Comparison of ENCODE assay signal across 1 cellular context in the genomic region with DNA sequence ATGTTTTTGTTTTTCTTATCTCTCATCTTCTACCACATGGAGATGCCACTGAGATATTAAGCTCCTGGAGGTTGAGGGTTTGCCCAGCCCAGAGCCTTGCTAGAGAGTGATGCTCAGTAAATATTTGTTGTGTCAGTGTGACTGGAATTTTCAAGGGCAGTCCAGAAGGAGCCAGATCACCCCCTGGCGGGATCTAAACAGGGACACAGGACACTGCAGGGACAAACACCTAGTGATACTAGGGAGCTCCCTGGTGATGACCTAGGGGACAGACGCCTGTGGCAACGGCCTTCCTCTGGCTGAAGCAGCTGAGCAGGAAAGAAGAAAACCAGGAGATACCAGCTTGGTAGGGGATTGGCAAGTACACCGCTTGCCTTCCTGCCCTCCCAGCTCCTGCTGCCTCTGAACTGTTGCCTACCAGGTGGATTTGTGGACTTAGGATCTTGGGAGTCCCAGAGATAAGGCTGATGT.
TF ChIP-seq lines count a peak whose summit lies in the region.

No MANE protein-coding gene starts in this region.

TF ChIP-seq in HepG2, 621 proteins besides CTCF, POLR2A, EP300 and RAD21 (continued from another document and continues in another):
- TF ChIP-seq, protein P1, sequence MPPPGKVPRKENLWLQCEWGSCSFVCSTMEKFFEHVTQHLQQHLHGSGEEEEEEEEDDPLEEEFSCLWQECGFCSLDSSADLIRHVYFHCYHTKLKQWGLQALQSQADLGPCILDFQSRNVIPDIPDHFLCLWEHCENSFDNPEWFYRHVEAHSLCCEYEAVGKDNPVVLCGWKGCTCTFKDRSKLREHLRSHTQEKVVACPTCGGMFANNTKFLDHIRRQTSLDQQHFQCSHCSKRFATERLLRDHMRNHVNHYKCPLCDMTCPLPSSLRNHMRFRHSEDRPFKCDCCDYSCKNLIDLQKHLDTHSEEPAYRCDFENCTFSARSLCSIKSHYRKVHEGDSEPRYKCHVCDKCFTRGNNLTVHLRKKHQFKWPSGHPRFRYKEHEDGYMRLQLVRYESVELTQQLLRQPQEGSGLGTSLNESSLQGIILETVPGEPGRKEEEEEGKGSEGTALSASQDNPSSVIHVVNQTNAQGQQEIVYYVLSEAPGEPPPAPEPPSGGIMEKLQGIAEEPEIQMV (CRISPR knock-in tag; IDR thresholded peaks at IDR 0.05; ENCODE audit: low read depth): peak; percentile 56; the same call in 1 of the 2 replicates
- TF ChIP-seq KMT2A (CRISPR knock-in tag; IDR thresholded peaks at IDR 0.05) (peak; percentile 44; the same call in 1 of the 2 replicates), SMARCE1 (IDR thresholded peaks at IDR 0.05; ENCODE audit: borderline replicate concordance) (no peak), ZNF331 (CRISPR knock-in tag; IDR thresholded peaks at IDR 0.05) (peak; percentile 62; the same call in 1 of the 2 replicates), ZSCAN9 (CRISPR knock-in tag; IDR thresholded peaks at IDR 0.05; ENCODE audit: borderline replicate concordance) (peak; percentile 74; the same call in 1 of the 2 replicates), ZNF614 (CRISPR knock-in tag; IDR thresholded peaks at IDR 0.05; ENCODE audit: borderline replicate concordance) (peak; percentile 74), MYNN (CRISPR knock-in tag; IDR thresholded peaks at IDR 0.05; ENCODE audit: low read depth) (no peak), SOX6 (IDR thresholded peaks at IDR 0.05) (no peak), SOX6 (CRISPR knock-in tag; IDR thresholded peaks at IDR 0.05) (peak; percentile 69), ZNF788 (CRISPR knock-in tag; IDR thresholded peaks at IDR 0.05; ENCODE audit: borderline replicate concordance) (peak; percentile 52; the same call in 1 of the 2 replicates), JUN (CRISPR knock-in tag; IDR thresholded peaks at IDR 0.05) (peak; percentile 41; the same call in 1 of the 2 replicates), KLF12 (CRISPR knock-in tag; IDR thresholded peaks at IDR 0.05; ENCODE audit: borderline replicate concordance) (no peak), MXI1 (IDR thresholded peaks at IDR 0.05; ENCODE audit: borderline replicate concordance, low read depth, low read length) (peak; percentile 18; the same call in 1 of the 3 replicates), ZSCAN20 (CRISPR knock-in tag; IDR thresholded peaks at IDR 0.05; ENCODE audit: borderline replicate concordance) (0 out of 2 replicates have a peak, but pooled peaks have one; percentile 60), PHF21A (CRISPR knock-in tag; IDR thresholded peaks at IDR 0.05) (peak; percentile 71; the same call in 1 of the 2 replicates), TBX2 (CRISPR knock-in tag; IDR thresholded peaks at IDR 0.05; ENCODE audit: borderline replicate concordance) (peak; percentile 88), ZFP36L2 (CRISPR knock-in tag; IDR thresholded peaks at IDR 0.05) (no peak), POGZ (CRISPR knock-in tag; IDR thresholded peaks at IDR 0.05) (no peak), ZNF335 (CRISPR knock-in tag; IDR thresholded peaks at IDR 0.05) (peak; percentile 53; the same call in 1 of the 2 replicates), RXRB (CRISPR knock-in tag; IDR thresholded peaks at IDR 0.05; ENCODE audit: borderline replicate concordance) (peak; percentile 84), RFX5 (IDR thresholded peaks at IDR 0.05; ENCODE audit: low read depth, low read length) (no peak), MIXL1 (CRISPR knock-in tag; IDR thresholded peaks at IDR 0.05) (peak; percentile 84), KDM4B (CRISPR knock-in tag; IDR thresholded peaks at IDR 0.05) (peak; percentile 86), ZBTB38 (CRISPR knock-in tag; IDR thresholded peaks at IDR 0.05) (peak; percentile 53; the same call in 1 of the 2 replicates)
- TF ChIP-seq, protein P2, sequence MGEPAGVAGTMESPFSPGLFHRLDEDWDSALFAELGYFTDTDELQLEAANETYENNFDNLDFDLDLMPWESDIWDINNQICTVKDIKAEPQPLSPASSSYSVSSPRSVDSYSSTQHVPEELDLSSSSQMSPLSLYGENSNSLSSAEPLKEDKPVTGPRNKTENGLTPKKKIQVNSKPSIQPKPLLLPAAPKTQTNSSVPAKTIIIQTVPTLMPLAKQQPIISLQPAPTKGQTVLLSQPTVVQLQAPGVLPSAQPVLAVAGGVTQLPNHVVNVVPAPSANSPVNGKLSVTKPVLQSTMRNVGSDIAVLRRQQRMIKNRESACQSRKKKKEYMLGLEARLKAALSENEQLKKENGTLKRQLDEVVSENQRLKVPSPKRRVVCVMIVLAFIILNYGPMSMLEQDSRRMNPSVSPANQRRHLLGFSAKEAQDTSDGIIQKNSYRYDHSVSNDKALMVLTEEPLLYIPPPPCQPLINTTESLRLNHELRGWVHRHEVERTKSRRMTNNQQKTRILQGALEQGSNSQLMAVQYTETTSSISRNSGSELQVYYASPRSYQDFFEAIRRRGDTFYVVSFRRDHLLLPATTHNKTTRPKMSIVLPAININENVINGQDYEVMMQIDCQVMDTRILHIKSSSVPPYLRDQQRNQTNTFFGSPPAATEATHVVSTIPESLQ (CRISPR knock-in tag; conservative IDR thresholded peaks at IDR 0.05): 0 out of 2 replicates have a peak, but pooled peaks have one; percentile 59
- TF ChIP-seq, protein P3, sequence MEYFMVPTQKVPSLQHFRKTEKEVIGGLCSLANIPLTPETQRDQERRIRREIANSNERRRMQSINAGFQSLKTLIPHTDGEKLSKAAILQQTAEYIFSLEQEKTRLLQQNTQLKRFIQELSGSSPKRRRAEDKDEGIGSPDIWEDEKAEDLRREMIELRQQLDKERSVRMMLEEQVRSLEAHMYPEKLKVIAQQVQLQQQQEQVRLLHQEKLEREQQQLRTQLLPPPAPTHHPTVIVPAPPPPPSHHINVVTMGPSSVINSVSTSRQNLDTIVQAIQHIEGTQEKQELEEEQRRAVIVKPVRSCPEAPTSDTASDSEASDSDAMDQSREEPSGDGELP (IDR thresholded peaks at IDR 0.05; ENCODE audit: borderline replicate concordance, low read depth): peak; percentile 62; the same call in 1 of the 2 replicates
- TF ChIP-seq, protein P4, sequence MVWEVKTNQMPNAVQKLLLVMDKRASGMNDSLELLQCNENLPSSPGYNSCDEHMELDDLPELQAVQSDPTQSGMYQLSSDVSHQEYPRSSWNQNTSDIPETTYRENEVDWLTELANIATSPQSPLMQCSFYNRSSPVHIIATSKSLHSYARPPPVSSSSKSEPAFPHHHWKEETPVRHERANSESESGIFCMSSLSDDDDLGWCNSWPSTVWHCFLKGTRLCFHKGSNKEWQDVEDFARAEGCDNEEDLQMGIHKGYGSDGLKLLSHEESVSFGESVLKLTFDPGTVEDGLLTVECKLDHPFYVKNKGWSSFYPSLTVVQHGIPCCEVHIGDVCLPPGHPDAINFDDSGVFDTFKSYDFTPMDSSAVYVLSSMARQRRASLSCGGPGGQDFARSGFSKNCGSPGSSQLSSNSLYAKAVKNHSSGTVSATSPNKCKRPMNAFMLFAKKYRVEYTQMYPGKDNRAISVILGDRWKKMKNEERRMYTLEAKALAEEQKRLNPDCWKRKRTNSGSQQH (CRISPR knock-in tag; IDR thresholded peaks at IDR 0.05; ENCODE audit: low read depth): 0 out of 2 replicates have a peak, but pooled peaks have one; percentile 60
- TF ChIP-seq, protein P5, sequence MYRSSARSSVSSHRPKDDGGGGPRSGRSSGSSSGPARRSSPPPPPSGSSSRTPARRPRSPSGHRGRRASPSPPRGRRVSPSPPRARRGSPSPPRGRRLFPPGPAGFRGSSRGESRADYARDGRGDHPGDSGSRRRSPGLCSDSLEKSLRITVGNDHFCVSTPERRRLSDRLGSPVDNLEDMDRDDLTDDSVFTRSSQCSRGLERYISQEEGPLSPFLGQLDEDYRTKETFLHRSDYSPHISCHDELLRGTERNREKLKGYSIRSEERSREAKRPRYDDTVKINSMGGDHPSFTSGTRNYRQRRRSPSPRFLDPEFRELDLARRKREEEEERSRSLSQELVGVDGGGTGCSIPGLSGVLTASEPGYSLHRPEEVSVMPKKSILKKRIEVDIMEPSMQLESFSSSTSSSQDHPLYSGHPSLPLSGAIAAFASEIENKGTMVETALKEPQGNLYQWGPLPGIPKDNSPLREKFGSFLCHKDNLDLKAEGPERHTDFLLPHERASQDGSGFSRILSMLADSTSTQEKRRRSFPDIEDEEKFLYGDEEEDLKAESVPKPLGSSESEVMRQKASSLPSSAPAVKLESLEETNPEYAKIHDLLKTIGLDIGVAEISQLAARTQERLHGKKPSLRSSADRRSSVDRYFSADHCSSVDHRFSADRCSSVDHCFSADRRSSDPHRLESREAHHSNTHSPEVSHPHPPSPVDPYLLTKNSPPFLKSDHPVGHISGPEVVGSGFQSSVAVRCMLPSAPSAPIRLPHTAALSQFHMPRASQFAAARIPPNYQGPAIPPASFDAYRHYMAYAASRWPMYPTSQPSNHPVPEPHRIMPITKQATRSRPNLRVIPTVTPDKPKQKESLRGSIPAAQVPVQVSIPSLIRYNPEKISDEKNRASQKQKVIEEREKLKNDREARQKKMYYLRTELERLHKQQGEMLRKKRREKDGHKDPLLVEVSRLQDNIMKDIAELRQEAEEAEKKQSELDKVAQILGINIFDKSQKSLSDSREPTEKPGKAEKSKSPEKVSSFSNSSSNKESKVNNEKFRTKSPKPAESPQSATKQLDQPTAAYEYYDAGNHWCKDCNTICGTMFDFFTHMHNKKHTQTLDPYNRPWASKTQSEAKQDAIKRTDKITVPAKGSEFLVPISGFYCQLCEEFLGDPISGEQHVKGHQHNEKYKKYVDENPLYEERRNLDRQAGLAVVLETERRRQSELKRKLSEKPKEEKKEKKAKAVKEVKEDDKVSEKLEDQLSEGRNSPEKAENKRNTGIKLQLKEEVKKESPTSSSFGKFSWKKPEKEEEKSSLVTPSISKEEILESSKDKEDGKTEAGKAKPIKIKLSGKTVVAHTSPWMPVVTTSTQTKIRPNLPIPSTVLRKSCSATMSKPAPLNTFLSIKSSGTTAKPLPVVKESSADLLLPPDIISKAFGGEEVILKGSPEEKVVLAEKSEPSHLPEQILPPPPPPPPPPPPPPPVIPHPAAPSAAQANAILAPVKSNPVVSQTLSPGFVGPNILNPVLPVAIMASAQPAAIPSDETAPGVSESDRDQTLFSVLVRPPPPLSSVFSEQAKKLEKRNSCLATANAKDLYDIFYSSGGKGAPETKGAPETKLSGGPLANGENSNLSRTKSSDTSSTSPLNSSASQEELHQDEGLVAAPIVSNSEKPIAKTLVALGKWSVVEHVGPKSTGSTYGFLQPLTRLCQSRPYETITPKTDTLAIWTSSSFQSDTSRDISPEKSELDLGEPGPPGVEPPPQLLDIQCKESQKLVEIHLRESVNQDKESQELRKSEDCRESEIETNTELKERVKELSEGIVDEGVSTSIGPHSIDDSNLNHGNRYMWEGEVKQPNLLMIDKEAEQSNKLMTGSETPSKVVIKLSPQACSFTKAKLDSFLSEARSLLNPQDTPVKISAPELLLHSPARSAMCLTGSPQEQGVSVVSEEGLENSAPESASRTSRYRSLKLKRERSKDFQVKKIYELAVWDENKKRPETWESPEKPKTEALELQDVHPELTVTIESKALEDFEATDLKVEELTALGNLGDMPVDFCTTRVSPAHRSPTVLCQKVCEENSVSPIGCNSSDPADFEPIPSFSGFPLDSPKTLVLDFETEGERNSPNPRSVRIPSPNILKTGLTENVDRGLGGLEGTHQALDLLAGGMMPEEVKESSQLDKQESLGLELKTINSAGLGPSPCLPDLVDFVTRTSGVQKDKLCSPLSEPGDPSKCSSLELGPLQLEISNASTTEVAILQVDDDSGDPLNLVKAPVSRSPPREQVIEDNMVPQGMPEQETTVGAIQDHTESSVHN (CRISPR knock-in tag; IDR thresholded peaks at IDR 0.05): no peak
- TF ChIP-seq, protein P6, sequence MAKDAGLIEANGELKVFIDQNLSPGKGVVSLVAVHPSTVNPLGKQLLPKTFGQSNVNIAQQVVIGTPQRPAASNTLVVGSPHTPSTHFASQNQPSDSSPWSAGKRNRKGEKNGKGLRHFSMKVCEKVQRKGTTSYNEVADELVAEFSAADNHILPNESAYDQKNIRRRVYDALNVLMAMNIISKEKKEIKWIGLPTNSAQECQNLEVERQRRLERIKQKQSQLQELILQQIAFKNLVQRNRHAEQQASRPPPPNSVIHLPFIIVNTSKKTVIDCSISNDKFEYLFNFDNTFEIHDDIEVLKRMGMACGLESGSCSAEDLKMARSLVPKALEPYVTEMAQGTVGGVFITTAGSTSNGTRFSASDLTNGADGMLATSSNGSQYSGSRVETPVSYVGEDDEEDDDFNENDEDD (CRISPR knock-in tag; IDR thresholded peaks at IDR 0.05; ENCODE audit: borderline replicate concordance): peak; percentile 37; the same call in 1 of the 2 replicates
- TF ChIP-seq, protein P7, sequence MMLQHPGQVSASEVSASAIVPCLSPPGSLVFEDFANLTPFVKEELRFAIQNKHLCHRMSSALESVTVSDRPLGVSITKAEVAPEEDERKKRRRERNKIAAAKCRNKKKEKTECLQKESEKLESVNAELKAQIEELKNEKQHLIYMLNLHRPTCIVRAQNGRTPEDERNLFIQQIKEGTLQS (CRISPR knock-in tag; IDR thresholded peaks at IDR 0.05): 0 out of 2 replicates have a peak, but pooled peaks have one; percentile 27
- TF ChIP-seq, protein P8, sequence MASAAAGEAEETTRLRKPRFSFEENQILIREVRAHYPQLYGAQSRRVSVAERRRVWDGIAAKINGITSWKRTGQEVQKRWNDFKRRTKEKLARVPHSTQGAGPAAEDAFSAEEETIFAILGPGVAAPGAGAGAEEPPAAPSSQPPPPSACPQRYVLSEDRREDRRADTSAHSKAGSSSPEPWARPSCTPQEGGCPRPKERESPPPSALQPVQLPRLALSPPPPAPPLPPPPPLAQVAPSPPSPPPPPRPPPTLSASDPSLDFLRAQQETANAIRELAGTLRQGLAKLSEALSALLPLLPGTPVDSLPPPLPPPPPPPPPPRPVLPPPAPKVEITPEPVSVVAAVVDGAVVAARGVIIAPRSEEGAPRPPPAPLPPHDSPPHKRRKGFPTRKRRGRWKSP (CRISPR knock-in tag; IDR thresholded peaks at IDR 0.05): 0 out of 2 replicates have a peak, but pooled peaks have one; percentile 49
- TF ChIP-seq, protein P9, sequence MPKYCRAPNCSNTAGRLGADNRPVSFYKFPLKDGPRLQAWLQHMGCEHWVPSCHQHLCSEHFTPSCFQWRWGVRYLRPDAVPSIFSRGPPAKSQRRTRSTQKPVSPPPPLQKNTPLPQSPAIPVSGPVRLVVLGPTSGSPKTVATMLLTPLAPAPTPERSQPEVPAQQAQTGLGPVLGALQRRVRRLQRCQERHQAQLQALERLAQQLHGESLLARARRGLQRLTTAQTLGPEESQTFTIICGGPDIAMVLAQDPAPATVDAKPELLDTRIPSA (CRISPR knock-in tag; IDR thresholded peaks at IDR 0.05; ENCODE audit: borderline replicate concordance): no peak
- TF ChIP-seq, protein P10, sequence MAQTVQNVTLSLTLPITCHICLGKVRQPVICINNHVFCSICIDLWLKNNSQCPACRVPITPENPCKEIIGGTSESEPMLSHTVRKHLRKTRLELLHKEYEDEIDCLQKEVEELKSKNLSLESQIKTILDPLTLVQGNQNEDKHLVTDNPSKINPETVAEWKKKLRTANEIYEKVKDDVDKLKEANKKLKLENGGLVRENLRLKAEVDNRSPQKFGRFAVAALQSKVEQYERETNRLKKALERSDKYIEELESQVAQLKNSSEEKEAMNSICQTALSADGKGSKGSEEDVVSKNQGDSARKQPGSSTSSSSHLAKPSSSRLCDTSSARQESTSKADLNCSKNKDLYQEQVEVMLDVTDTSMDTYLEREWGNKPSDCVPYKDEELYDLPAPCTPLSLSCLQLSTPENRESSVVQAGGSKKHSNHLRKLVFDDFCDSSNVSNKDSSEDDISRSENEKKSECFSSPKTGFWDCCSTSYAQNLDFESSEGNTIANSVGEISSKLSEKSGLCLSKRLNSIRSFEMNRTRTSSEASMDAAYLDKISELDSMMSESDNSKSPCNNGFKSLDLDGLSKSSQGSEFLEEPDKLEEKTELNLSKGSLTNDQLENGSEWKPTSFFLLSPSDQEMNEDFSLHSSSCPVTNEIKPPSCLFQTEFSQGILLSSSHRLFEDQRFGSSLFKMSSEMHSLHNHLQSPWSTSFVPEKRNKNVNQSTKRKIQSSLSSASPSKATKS (CRISPR knock-in tag; IDR thresholded peaks at IDR 0.05): no peak
